Comparison of ENCODE assay signal across 10 cellular contexts in the genomic region with DNA sequence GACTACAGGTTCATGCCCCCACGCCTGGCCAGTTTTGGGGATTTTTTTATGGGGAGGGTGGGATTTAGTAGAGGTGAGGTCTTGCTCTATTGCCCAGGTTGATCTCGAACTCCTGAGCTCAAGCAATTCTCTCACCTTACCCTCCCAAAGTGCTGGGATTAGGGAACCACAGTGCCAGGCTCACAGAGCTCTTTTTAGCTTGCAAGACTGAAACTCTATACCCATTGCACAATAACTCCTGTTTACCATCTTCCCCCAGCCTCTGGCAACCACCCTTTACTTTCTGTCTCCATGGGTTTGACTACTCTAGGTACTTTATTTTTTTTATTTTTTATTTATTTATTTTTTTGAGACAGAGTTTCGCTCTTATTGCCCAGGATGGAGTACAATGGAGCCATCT. TPM values are rescaled to one million over a fixed set of nuclear protein-coding genes. Genes with fewer than 3 reads are reported as not detected.
A peak's percentile ranks its signal among the peaks of the same experiment; 100 is the strongest.
DNase-seq lines count a peak whose midpoint lies in the region; ATAC-seq and TF ChIP-seq lines count a peak whose summit lies in the region.
"Had no signal": no experiment of that assay in that cellular context is flagged by ENCODE, and none has a peak within 500 bp of the region (broad histone marks: within the 10 kb centered on the region; RNA-seq: fewer than 3 reads in every experiment).

No MANE protein-coding gene starts in this region.

- no TSS peak for BruUV-seq in mammary epithelial cell (replicated peaks; lab: Mats Ljungman, UMichigan)

- peak overlapping the region; percentile 99 for H3K27ac ChIP-seq in mammary epithelial cell (ENCODE audit: insufficient read depth, low read depth, low read length)
- peak overlapping the region in 1 of 12 donors; percentile 86 for H3K27ac ChIP-seq in heart left ventricle

- CTCF ChIA-PET in mammary epithelial cell (lab: Charles Lee; ENCODE audit: low non-redundant PET): no interaction called here

- ATAC-seq in heart left ventricle: no peak

- H3K27me3 ChIP-seq in mammary epithelial cell (ENCODE audit: insufficient read depth, low read length) (no peaks in the 10 kb centered on the region), heart left ventricle (no peaks in the 10 kb centered on the region)
- H3K27me3 ChIP-seq: left lung had no signal

- H3K9me3 ChIP-seq in mammary epithelial cell (replicated peaks; ENCODE audit: insufficient read depth, low read length) (no peaks in the 10 kb centered on the region), heart left ventricle (no peaks in the 10 kb centered on the region)
- H3K9me3 ChIP-seq: left lung had no signal

- DNase-seq in NCI-H2196 (lab: John Stamatoyannopoulos, UW; ENCODE audit: unreplicated experiment) (peak; percentile 17), NCI-H2196 treated with DMSO at 0.1 percent for 48 hours (lab: John Stamatoyannopoulos, UW; ENCODE audit: unreplicated experiment) (no peak), NCI-H69 (lab: John Stamatoyannopoulos, UW) (peak; percentile 51), mammary epithelial cell (peak; percentile 57), renal cortical epithelial cell (ENCODE audit: low read depth) (peak; percentile 70), heart left ventricle (no peak), DMS114 treated with DMSO at 0.1 percent for 48 hours (lab: John Stamatoyannopoulos, UW; ENCODE audit: unreplicated experiment) (no peak), NK-92 (lab: John Stamatoyannopoulos, UW; ENCODE audit: unreplicated experiment) (no peak)
- DNase-seq: caudate nucleus, left lung had no signal

- in situ Hi-C loops in mammary epithelial cell (cut with MboI; ENCODE audit: low sequenced_read_pairs in 2 of 2): loop anchor here in 1 of 2 donors (10.0 kb wide), 1 partner anchor 59 kb away; a partner anchor contains a TSS

- no peaks in the 10 kb centered on the region for H4K20me1 ChIP-seq in mammary epithelial cell (ENCODE audit: insufficient read depth, low read length)

- H3K4me3 ChIP-seq in mammary epithelial cell (replicated peaks in 1 of 3; ENCODE audit: insufficient read depth in 1 of 3, low read depth in 2 of 3, low read length in 3 of 3): no peak overlapping the region
- H3K4me3 ChIP-seq in heart left ventricle: no peak overlapping the region
- H3K4me3 ChIP-seq: left lung had no signal

- dilution Hi-C loops in mammary epithelial cell (cut with HindIII; ENCODE audit: low sequenced_read_pairs): no loop called here

- H2AFZ ChIP-seq in mammary epithelial cell (ENCODE audit: low read depth, low read length): no peak overlapping the region

- peaks cover 4% of the 10 kb centered on the region for H3K79me2 ChIP-seq in mammary epithelial cell (ENCODE audit: insufficient read depth, low read length)

- 94% methylated on average over 2 of the region's 3 CpGs for WGBS in mammary epithelial cell (ENCODE audit: low coverage, missing lambda C conversion rate)
- 94 to 97% (median 95%) methylated on average over 3 of the region's 3 CpGs for WGBS in heart left ventricle, 4 donors

- intact Hi-C loops in mammary epithelial cell (cut with micrococcal nuclease): loop anchor here (5.0 kb wide), 2 partner anchors 76 to 229 kb away; no protein-coding TSS in a partner anchor
- intact Hi-C loops in heart left ventricle (cut with DNase I): no loop called here

- peaks cover 46% of the 10 kb centered on the region for H3K4me1 ChIP-seq in mammary epithelial cell (ENCODE audit: insufficient read depth, low read length)
- H3K4me1 ChIP-seq in heart left ventricle: peaks cover 0 to 39% (median 5%) of the 10 kb centered on the region in 12 donors

- no peak for TF ChIP-seq POLR2A in heart left ventricle (IDR thresholded peaks at IDR 0.05)

- H3K4me2 ChIP-seq in mammary epithelial cell (ENCODE audit: insufficient read depth, low read depth, low read length): no peak overlapping the region

- no peak for TF ChIP-seq CTCF in mammary epithelial cell (conservative IDR thresholded peaks at IDR 0.05 in 1 of 2, IDR thresholded peaks at IDR 0.05 in 1 of 2; ENCODE audit: extremely low read depth in 1 of 2, insufficient read depth in 1 of 2, low read depth in 1 of 2, low read length in 2 of 2)
- TF ChIP-seq CTCF in heart left ventricle (IDR thresholded peaks at IDR 0.05): no peak

- H3K36me3 ChIP-seq in mammary epithelial cell (ENCODE audit: insufficient read depth, low read length) (no peaks in the 10 kb centered on the region), heart left ventricle (no peaks in the 10 kb centered on the region)
- H3K36me3 ChIP-seq: left lung had no signal

- H3K9ac ChIP-seq in mammary epithelial cell (ENCODE audit: insufficient read depth, low read length): peak overlapping the region; percentile 13

RNA-seq across cellular contexts. Expression of a gene that starts 25.7 kb away (rescaled TPM):
- total RNA-seq in mammary epithelial cell (10 to 100 TPM; 42.5 to 64.2 TPM), renal cortical epithelial cell (57.4 and 58.5 TPM in 2 replicates), heart left ventricle (10 to 100 TPM; 14.3 to 31.7 (median 23.1) TPM)
- polyA plus RNA-seq in mammary epithelial cell (10.7 TPM), heart left ventricle (10 to 100 TPM in 1 of 2 donors, 1 to 10 TPM in 1; 6.7 to 14.5 TPM)
- 112 TPM for polyA minus RNA-seq in mammary epithelial cell

Comparison
In these comparisons a context has a peak if more than half of its experiments do, and no peak if none do; other contexts are left out.
1. DNase-seq: peak in NCI-H2196 (single experiment), NCI-H69 (single experiment), mammary epithelial cell (single experiment) and renal cortical epithelial cell (single experiment); none in NCI-H2196 treated with DMSO at 0.1 percent for 48 hours (single experiment), heart left ventricle (0 of 5), DMS114 treated with DMSO at 0.1 percent for 48 hours (single experiment) and NK-92 (single experiment).